1 cellular context compared by ENCODE assay signal in the genomic region with DNA sequence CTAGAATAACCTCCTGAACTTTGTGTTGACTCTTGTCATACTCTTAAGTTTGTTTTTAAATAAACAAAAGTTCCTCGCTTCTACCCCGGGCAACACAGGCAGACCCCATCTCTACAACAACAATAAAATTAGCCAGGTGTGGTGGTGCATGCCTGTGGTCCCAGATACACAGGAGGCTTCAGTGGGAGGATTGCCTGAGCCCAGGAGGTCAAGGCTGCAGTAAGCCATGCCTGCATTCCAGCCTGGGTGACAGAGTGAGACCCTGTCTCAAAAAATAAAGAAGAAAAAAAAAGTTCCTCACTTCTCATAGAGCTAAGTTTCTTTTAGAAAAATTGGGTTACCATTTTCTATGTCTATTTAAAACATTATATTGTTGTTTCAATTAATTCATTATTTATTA.
TF ChIP-seq lines count a peak whose summit lies in the region.

No MANE protein-coding gene starts in this region.

TF ChIP-seq in WTC11, 78 proteins besides CTCF, POLR2A, EP300 and RAD21 (continued from another document):
- TF ChIP-seq ARID4B (CRISPR knock-in tag; IDR thresholded peaks at IDR 0.05; ENCODE audit: borderline replicate concordance): no peak
- TF ChIP-seq FOXJ3 (CRISPR knock-in tag; IDR thresholded peaks at IDR 0.05; ENCODE audit: borderline replicate concordance): no peak
